Comparison of ENCODE assay signal across 1 cellular context in genomic region chr1:57067863-57068262, GRCh38.
TF ChIP-seq lines count a peak whose summit lies in the region.

No MANE protein-coding gene starts in this region.

TF ChIP-seq in H1, 55 proteins besides CTCF, POLR2A, EP300 and RAD21:
- TF ChIP-seq SP1 (IDR thresholded peaks at IDR 0.05; ENCODE audit: low read depth, low read length) (no peak), SIRT6 (IDR thresholded peaks at IDR 0.05; ENCODE audit: low read length) (no peak), TAF7 (optimal IDR thresholded peaks at IDR 0.05; ENCODE audit: borderline replicate concordance, low read depth, low read length) (no peak), CBX5 (IDR thresholded peaks at IDR 0.05; ENCODE audit: low read depth, low read length) (no peak), EGR1 (IDR thresholded peaks at IDR 0.05; ENCODE audit: borderline replicate concordance, low read depth, low read length) (no peak), TCF12 (IDR thresholded peaks at IDR 0.05; ENCODE audit: low read depth, low read length) (no peak), SRF (IDR thresholded peaks at IDR 0.05; ENCODE audit: low read depth, low read length) (no peak), CTBP2 (IDR thresholded peaks at IDR 0.05; ENCODE audit: borderline replicate concordance, insufficient read depth, insufficient read length, low read length) (no peak), NRF1 (IDR thresholded peaks at IDR 0.05; ENCODE audit: low read depth, low read length) (no peak), CBX8 (IDR thresholded peaks at IDR 0.05; ENCODE audit: borderline replicate concordance, low read depth, low read length) (no peak), CHD2 (IDR thresholded peaks at IDR 0.05; ENCODE audit: low read length) (no peak), KDM4A (IDR thresholded peaks at IDR 0.05; ENCODE audit: low read depth, low read length, severe bottlenecking) (no peak), KDM1A (IDR thresholded peaks at IDR 0.05; ENCODE audit: borderline replicate concordance, low read length) (no peak), JUND (IDR thresholded peaks at IDR 0.05; ENCODE audit: low read length) (no peak)
